In the genomic region with DNA sequence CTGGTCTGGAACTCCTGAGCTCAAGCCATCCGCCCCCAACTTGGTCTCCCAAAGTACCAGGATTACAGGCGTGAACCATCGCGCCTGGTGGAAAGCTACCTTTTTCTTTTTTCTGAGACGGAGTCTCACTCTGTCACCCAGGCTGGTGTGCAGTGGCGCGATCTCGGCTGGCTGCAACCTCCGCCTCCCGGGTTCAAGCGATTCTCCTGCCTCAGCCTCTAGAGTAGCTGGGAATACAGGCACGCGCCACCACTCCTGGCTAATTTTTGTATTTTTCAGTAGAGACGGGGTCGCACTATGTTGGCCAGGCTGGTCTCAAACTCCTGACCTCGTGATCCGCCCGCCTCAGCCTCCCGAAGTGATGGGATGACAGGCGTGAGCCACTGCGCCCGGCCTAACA, we compare ENCODE assay signal across 8 cellular contexts. TPM values are rescaled to one million over a fixed set of nuclear protein-coding genes. Genes with fewer than 3 reads are reported as not detected.
DNase-seq lines count a peak whose midpoint lies in the region; ATAC-seq, FAIRE-seq and TF ChIP-seq lines count a peak whose summit lies in the region.
"Not testable (repeated sequence)": the region's sequence is repeated elsewhere in the genome, so short reads cannot be mapped to it uniquely, and the experiment has no call there.
"Had no signal": no experiment of that assay in that cellular context is flagged by ENCODE, and none has a peak within 500 bp of the region (broad histone marks: within the 10 kb centered on the region; RNA-seq: fewer than 3 reads in every experiment).

No MANE protein-coding gene starts in this region.

- H3K9me3 ChIP-seq in T-helper 17 cell (ENCODE audit: control insufficient read depth, low read length, poor library complexity, severe bottlenecking); skeletal muscle satellite cell (replicated peaks; ENCODE audit: low read length): not testable (repeated sequence)

- H3K4me3 ChIP-seq in skeletal muscle satellite cell (ENCODE audit: low read length): peak overlapping the region; percentile 86

- peaks cover 39% of the 10 kb centered on the region for H3K36me3 ChIP-seq in skeletal muscle satellite cell (ENCODE audit: insufficient read depth, low read length)

- H3K4me1 ChIP-seq in skeletal muscle satellite cell (ENCODE audit: control insufficient read depth, insufficient read depth, low read length): peaks cover 14% of the 10 kb centered on the region

- H3K9me3 Mint-ChIP-seq in dendritic cell treated with granulocyte-macrophage colony-stimulating factor and Interleukin-4, amounts not matched to agents 40 ng/mL and 50 ng/mL, for 4 days: not testable (repeated sequence)

- DNase-seq in GM12891 (ENCODE audit: insufficient read length, low spot score); T-helper 17 cell: not testable (repeated sequence)

- not testable (repeated sequence) for ATAC-seq in T-helper 17 cell

- not testable (repeated sequence) for H3K9ac ChIP-seq in skeletal muscle satellite cell (ENCODE audit: low read depth, low read length)

- not testable (repeated sequence) for H3K27ac Mint-ChIP-seq in T-helper 17 cell
- H3K27ac Mint-ChIP-seq in dendritic cell treated with granulocyte-macrophage colony-stimulating factor and Interleukin-4, amounts not matched to agents 40 ng/mL and 50 ng/mL, for 4 days: peak overlapping the region; percentile 93

- H3K27me3 ChIP-seq in skeletal muscle satellite cell (ENCODE audit: control insufficient read depth, insufficient read depth, low read length): not testable (repeated sequence)

- not testable (repeated sequence) for TF ChIP-seq POLR2A in GM12891 (IDR thresholded peaks at IDR 0.05; ENCODE audit: low read depth, low read length)

- FAIRE-seq in GM12891 (lab: Jason Lieb, UNC): peak; percentile 20

- not testable (repeated sequence) for H3K27me3 Mint-ChIP-seq in T-helper 17 cell; dendritic cell treated with granulocyte-macrophage colony-stimulating factor and Interleukin-4, amounts not matched to agents 40 ng/mL and 50 ng/mL, for 4 days

- peak overlapping the region; percentile 90 for H3K4me2 ChIP-seq in skeletal muscle satellite cell (ENCODE audit: low read length)

- peak overlapping the region; percentile 59 for H3K4me3 Mint-ChIP-seq in T-helper 17 cell
- peak overlapping the region; percentile 23 for H3K4me3 Mint-ChIP-seq in dendritic cell treated with granulocyte-macrophage colony-stimulating factor and Interleukin-4, amounts not matched to agents 40 ng/mL and 50 ng/mL, for 4 days

- intact Hi-C loops in dendritic cell treated with granulocyte-macrophage colony-stimulating factor and Interleukin-4, amounts not matched to agents 40 ng/mL and 50 ng/mL, for 4 days (cut with micrococcal nuclease): not testable (repeated sequence)

- not testable (repeated sequence) for H3K36me3 Mint-ChIP-seq in T-helper 17 cell (ENCODE audit: low read depth)
- peaks cover 44% of the 10 kb centered on the region for H3K36me3 Mint-ChIP-seq in dendritic cell treated with granulocyte-macrophage colony-stimulating factor and Interleukin-4, amounts not matched to agents 40 ng/mL and 50 ng/mL, for 4 days (ENCODE audit: low read depth)

- H3K4me1 Mint-ChIP-seq in T-helper 17 cell: not testable (repeated sequence)
- peaks cover 10% of the 10 kb centered on the region for H3K4me1 Mint-ChIP-seq in dendritic cell treated with granulocyte-macrophage colony-stimulating factor and Interleukin-4, amounts not matched to agents 40 ng/mL and 50 ng/mL, for 4 days (ENCODE audit: low read depth)

RNA-seq across cellular contexts. Expression of gene FBXW9, which starts 1.0 kb away (rescaled TPM):
- polyA plus RNA-seq in GM12891 (2012; ENCODE audit: low read depth, missing spikeins): 5.6 TPM
- total RNA-seq in T-helper 17 cell: 1 to 10 TPM; 2.9 to 3.5 TPM
- 16.4 and 17.2 TPM in 2 replicates for total RNA-seq in skeletal muscle satellite cell (2012; rRNA removed)

RNA-seq across cellular contexts. Expression of gene GNG14, which starts 9.6 kb away (rescaled TPM):
- 0.32 TPM for polyA plus RNA-seq in GM12891 (2012; ENCODE audit: low read depth, missing spikeins)
- total RNA-seq in T-helper 17 cell: not detected
- not detected in 2 replicates for total RNA-seq in skeletal muscle satellite cell (2012; rRNA removed)
- total RNA-seq: aorta, H4, lung, tibial nerve had no signal
- polyA plus RNA-seq: aorta, lung had no signal

RNA-seq across cellular contexts. Expression of gene DHPS, which starts 15.7 kb away (rescaled TPM):
- 78.9 TPM for polyA plus RNA-seq in GM12891 (2012; ENCODE audit: low read depth, missing spikeins)
- 100 to 1,000 TPM; 126 to 147 TPM for total RNA-seq in T-helper 17 cell
- total RNA-seq in skeletal muscle satellite cell (2012; rRNA removed): 52.0 and 54.5 TPM in 2 replicates

RNA-seq across cellular contexts. Expression of gene TNPO2, which starts 26.3 kb away (rescaled TPM):
- 31.1 TPM for polyA plus RNA-seq in GM12891 (2012; ENCODE audit: low read depth, missing spikeins)
- 10 to 100 TPM; 48.6 to 60.0 TPM for total RNA-seq in T-helper 17 cell
- total RNA-seq in skeletal muscle satellite cell (2012; rRNA removed): 39.0 and 41.9 TPM in 2 replicates

RNA-seq across cellular contexts. Expression of gene WDR83, which starts 30.8 kb away (rescaled TPM):
- 13.0 TPM for polyA plus RNA-seq in GM12891 (2012; ENCODE audit: low read depth, missing spikeins)
- 10 to 100 TPM; 10.5 to 11.1 TPM for total RNA-seq in T-helper 17 cell
- total RNA-seq in skeletal muscle satellite cell (2012; rRNA removed): 6.6 and 7.4 TPM in 2 replicates
